Comparison of ENCODE assay signal across 1 cellular context in genomic region chr16:12016166-12016947, GRCh38.
TF ChIP-seq lines count a peak whose summit lies in the region.

No MANE protein-coding gene starts in this region.

TF ChIP-seq in K562, 482 proteins besides CTCF, POLR2A, EP300 and RAD21 (continued from another document):
- TF ChIP-seq RHOXF2B (CRISPR knock-in tag; conservative IDR thresholded peaks at IDR 0.05) = no peak
- TF ChIP-seq MYNN (IDR thresholded peaks at IDR 0.05) = peak; percentile 90
- TF ChIP-seq MYNN (CRISPR knock-in tag; IDR thresholded peaks at IDR 0.05) = no peak
- TF ChIP-seq XRCC5 (IDR thresholded peaks at IDR 0.05; ENCODE audit: low read depth, low read length) = no peak
- TF ChIP-seq ZNF121 (CRISPR knock-in tag; conservative IDR thresholded peaks at IDR 0.05) = 0 out of 2 replicates have a peak, but pooled peaks have one; percentile 5
